In the genomic region with DNA sequence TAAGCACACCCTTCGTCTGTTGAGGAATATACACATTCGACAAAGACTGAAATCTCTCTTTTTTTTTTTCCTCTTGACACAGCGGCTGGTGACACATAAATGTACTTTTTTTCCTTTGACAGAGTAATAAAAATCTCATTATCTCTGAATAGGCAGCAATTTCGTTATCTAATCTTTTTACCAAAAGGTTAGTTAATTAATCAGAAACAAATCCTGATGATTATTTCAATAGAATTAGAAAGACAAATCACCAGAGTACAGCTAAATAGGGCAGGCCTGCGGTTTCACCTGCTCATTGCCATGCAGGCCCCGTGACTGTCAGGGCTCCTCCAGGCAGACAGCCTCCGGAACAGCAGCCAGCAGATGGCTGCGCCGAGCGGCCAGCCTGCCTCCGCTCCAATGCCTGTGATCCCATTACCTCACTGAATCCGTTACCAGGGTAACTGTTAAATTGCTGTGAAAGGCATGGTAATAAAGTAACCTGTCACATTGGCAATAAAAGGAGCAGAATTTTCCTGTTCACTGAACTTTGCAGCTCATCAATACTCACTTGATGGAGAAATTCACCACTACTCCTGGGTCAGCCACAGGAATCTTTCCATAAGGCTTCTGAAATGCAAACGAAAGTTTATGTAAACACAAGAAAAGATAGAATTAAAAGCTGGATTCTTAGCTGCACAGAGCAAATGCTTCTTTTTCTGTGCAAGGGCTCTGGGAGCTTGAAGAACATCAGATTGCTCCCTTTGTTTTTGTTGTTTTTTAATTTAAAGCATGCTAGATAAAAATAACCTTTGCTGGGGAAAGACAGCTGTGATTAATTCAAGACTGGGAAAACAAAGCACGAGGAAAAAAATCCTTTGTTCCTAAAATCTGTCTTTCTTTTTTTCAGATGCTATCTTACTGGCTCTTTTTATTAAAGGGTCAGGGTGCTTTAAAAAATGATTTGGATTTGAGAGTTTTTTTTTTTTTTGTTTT, we compare ENCODE assay signal across 8 cellular contexts.
DNase-seq lines count a peak whose midpoint lies in the region; ATAC-seq and TF ChIP-seq lines count a peak whose summit lies in the region.

No MANE protein-coding gene starts in this region.

- no peak overlapping the region for H3K4me2 ChIP-seq in Karpas-422 (ENCODE audit: low read depth, low read length, poor library complexity, severe bottlenecking)

- peak; percentile 46 for DNase-seq in AG10803 (ENCODE audit: low read depth)
- peak; percentile 43 for DNase-seq in Karpas-422
- DNase-seq in SHP77 treated with DMSO at 0.1 percent for 48 hours (lab: John Stamatoyannopoulos, UW): peak; percentile 85
- DNase-seq in fibroblast of gingiva (ENCODE audit: low read depth): peak; percentile 87
- no peak for DNase-seq in central memory CD4-positive, alpha-beta T cell

- H3K4me3 ChIP-seq in AG10803 (ENCODE audit: low read length): 0 out of 2 replicates have a peak overlapping the region, but pooled peaks have one; percentile 0
- no peak overlapping the region for H3K4me3 ChIP-seq in Karpas-422 (ENCODE audit: low read length)
- peak overlapping the region; percentile 50 to 56 for H3K4me3 ChIP-seq in mucosa of rectum (ENCODE audit: low read length in 2 of 2)

- H3K4me1 ChIP-seq in Karpas-422 (ENCODE audit: low read length) (no peaks in the 10 kb centered on the region), mucosa of rectum (ENCODE audit: control insufficient read depth in 2 of 2, insufficient read depth in 2 of 2, low read length in 2 of 2) (peaks cover 42% of the 10 kb centered on the region in 2 donors)

- H4K20me1 ChIP-seq in Karpas-422 (ENCODE audit: insufficient read depth, low read depth, low read length): no peaks in the 10 kb centered on the region

- ATAC-seq in GM21528 (IDR thresholded peaks at IDR 0.05; ENCODE audit: low FRiP score, unreplicated experiment): peak; percentile 43
- ATAC-seq in GM21360 (IDR thresholded peaks at IDR 0.05; ENCODE audit: unreplicated experiment): no peak

- H2AFZ ChIP-seq in Karpas-422 (ENCODE audit: low read length): no peak overlapping the region

- no peaks in the 10 kb centered on the region for H3K9me3 ChIP-seq in Karpas-422 (ENCODE audit: low read length)
- no peaks in the 10 kb centered on the region for H3K9me3 ChIP-seq in mucosa of rectum (ENCODE audit: control insufficient read depth in 2 of 2, low read length in 2 of 2)

- H3K27ac ChIP-seq in Karpas-422 (ENCODE audit: low read length) (no peak overlapping the region), mucosa of rectum (ENCODE audit: low read depth in 2 of 2, low read length in 2 of 2) (peak overlapping the region; percentile 21 to 32)

- no peaks in the 10 kb centered on the region for H3K9me2 ChIP-seq in Karpas-422 (replicated peaks; ENCODE audit: insufficient read depth, low read length)

- H3K27me3 ChIP-seq in Karpas-422 (ENCODE audit: low read length) (no peaks in the 10 kb centered on the region), mucosa of rectum (ENCODE audit: control insufficient read depth in 2 of 2, insufficient read depth in 2 of 2, low read length in 2 of 2) (no peaks in the 10 kb centered on the region)

- H3K36me3 ChIP-seq in Karpas-422 (ENCODE audit: insufficient read depth, low read length) (no peaks in the 10 kb centered on the region), mucosa of rectum (ENCODE audit: control insufficient read depth in 2 of 2, insufficient read depth in 2 of 2, low read length in 2 of 2) (no peaks in the 10 kb centered on the region)

- peak; percentile 37 for TF ChIP-seq CTCF in AG10803 (conservative IDR thresholded peaks at IDR 0.05; ENCODE audit: low read length)

- H3K9ac ChIP-seq in Karpas-422 (ENCODE audit: low read length) (no peak overlapping the region), mucosa of rectum (ENCODE audit: low read depth in 1 of 2, low read length in 2 of 2) (peak overlapping the region in 1 of 2 donors; percentile 38)

- no peaks in the 10 kb centered on the region for H3K79me2 ChIP-seq in Karpas-422 (ENCODE audit: low read length)
